Comparison of ENCODE assay signal across 8 cellular contexts in genomic region chr20:63520939-63521601, GRCh38. TPM values are rescaled to one million over a fixed set of nuclear protein-coding genes. Genes with fewer than 3 reads are reported as not detected.
DNase-seq lines count a peak whose midpoint lies in the region; ATAC-seq, FAIRE-seq and TF ChIP-seq lines count a peak whose summit lies in the region.

No MANE protein-coding gene starts in this region.

- H3K4me1 ChIP-seq in HepG2 (ENCODE audit: insufficient read depth, low read length), result peaks cover 11% of the 10 kb centered on the region

- H2AFZ ChIP-seq in HepG2 (ENCODE audit: low read length), result no peak overlapping the region

- ATAC-seq in HepG2, result peak; percentile 15

- TF ChIP-seq EP300 in HepG2 (IDR thresholded peaks at IDR 0.05; ENCODE audit: low read depth in 2 of 2, low read length in 2 of 2), result no peak
- no peak for TF ChIP-seq EP300 in HepG2 (CRISPR knock-in tag; IDR thresholded peaks at IDR 0.05; ENCODE audit: borderline replicate concordance)

- TF ChIP-seq RAD21 in HepG2 (CRISPR knock-in tag; IDR thresholded peaks at IDR 0.05), result peak; percentile 9; the same call in 1 of the 2 replicates

- FAIRE-seq in HepG2 (lab: Jason Lieb, UNC), result no peak

- TF ChIP-seq CTCF in GM12875 (IDR thresholded peaks at IDR 0.05; ENCODE audit: borderline replicate concordance, insufficient read depth, low read depth, low read length) (0 out of 2 replicates have a peak, but pooled peaks have one; percentile 24), HFF-Myc (IDR thresholded peaks at IDR 0.05; ENCODE audit: low read depth, low read length, missing control alignments) (no peak), HepG2 (CRISPR knock-in tag; IDR thresholded peaks at IDR 0.05) (no peak; the same call in 1 of the 2 replicates)

- peak overlapping the region; percentile 40; the same call in 1 of the 2 replicates for H3K9ac ChIP-seq in HepG2 (ENCODE audit: insufficient read depth, low read depth, low read length)

- 0 out of 4 replicates have a peak, but pooled peaks of 1 of the 2 experiments have one; percentile 14 for TF ChIP-seq POLR2A in HepG2 (IDR thresholded peaks at IDR 0.05; ENCODE audit: insufficient read depth in 1 of 2, low read depth in 2 of 2, low read length in 2 of 2)

- BruUV-seq in HepG2 (replicated peaks; lab: Mats Ljungman, UMichigan), result TSS peak; percentile 67

- CTCF ChIA-PET in HepG2 (lab: Yijun Ruan, JAX; ENCODE audit: low intra/inter-chr PET ratio, low total read pairs), result no interaction called here

- H3K4me3 ChIP-seq in GM12875 (ENCODE audit: low read depth, low read length), result peak overlapping the region; percentile 83
- peak overlapping the region; percentile 70 for H3K4me3 ChIP-seq in HFF-Myc (replicated peaks; ENCODE audit: low read depth, low read length)
- H3K4me3 ChIP-seq in HepG2 (replicated peaks in 1 of 3; ENCODE audit: insufficient read depth in 1 of 3, low read depth in 2 of 3, low read length in 3 of 3), result peak overlapping the region; percentile 35 to 66 (median 66); a peak in 4 of 6 replicates

- H3K9me3 ChIP-seq in HepG2 (ENCODE audit: low read length), result no peaks in the 10 kb centered on the region

- H3K4me2 ChIP-seq in HepG2 (ENCODE audit: low read depth, low read length), result peak overlapping the region; percentile 38

- DNase-seq in HFF-Myc (ENCODE audit: extremely low read depth, low read depth) (no peak), NCI-H1092 treated with DMSO at 0.1 percent for 48 hours (lab: John Stamatoyannopoulos, UW) (peak; percentile 38), dermis blood vessel endothelial cell (peak; percentile 57), HepG2 (ENCODE audit: low spot score) (peak; percentile 40), SKM-1 treated with dmso at 0.1 percent for 144 hours (lab: John Stamatoyannopoulos, UW; ENCODE audit: unreplicated experiment) (no peak)
- peak; percentile 80 for DNase-seq in activated CD4-positive, alpha-beta T cell treated with anti-CD3 and anti-CD28 coated beads for 48 hours
- peak; percentile 62 to 64 for DNase-seq in stimulated activated CD4-positive, alpha-beta T cell treated with anti-CD3 and anti-CD28 coated beads, Interleukin-2, amount 100 ng/mL, for 48 hours

- H4K20me1 ChIP-seq in HepG2 (ENCODE audit: insufficient read depth, low read length), result peaks cover 2% of the 10 kb centered on the region; the same call in 1 of the 2 replicates

- H3K36me3 ChIP-seq in HepG2 (replicated peaks in 1 of 2; ENCODE audit: control insufficient read depth in 1 of 2, insufficient read depth in 2 of 2, low read length in 2 of 2), result no peaks in the 10 kb centered on the region

- H3K79me2 ChIP-seq in HepG2 (ENCODE audit: insufficient read depth, low read length), result no peaks in the 10 kb centered on the region

- 69% methylated on average over 59 of the region's 67 CpGs for WGBS in HepG2 (ENCODE audit: low lambda C conversion rate)

- POLR2A ChIA-PET in HepG2 (lab: Yijun Ruan, JAX), result interaction anchor here (1.1 to 2.1 kb wide), 5 partner anchors 14 to 106 kb away, joined by 3 to 11 read pairs (median 8); partner anchors contain the start of genes GMEB2, HELZ2 and PTK6

- no peak overlapping the region for H3K27ac ChIP-seq in HepG2 (ENCODE audit: extremely low read length, insufficient read depth, low read length)

- H3K27me3 ChIP-seq in HepG2 (ENCODE audit: control insufficient read depth in 1 of 2, insufficient read depth in 2 of 2, low read length in 2 of 2), result peaks cover 24 to 46% of the 10 kb centered on the region in 2 experiments

- in situ Hi-C loops in HepG2 (cut with HindIII; ENCODE audit: extremely low pct_ligation_motif_present, low pct_unique_long_range_greater_than_20kb), result no loop called here

- intact Hi-C loops in HepG2 (cut with micrococcal nuclease; ENCODE audit: unreplicated experiment), result no loop called here

RNA-seq across cellular contexts. Expression of gene PPDPF, which starts 0.5 kb away (rescaled TPM):
- total RNA-seq in dermis blood vessel endothelial cell, result 19.9 and 37.3 TPM in 2 replicates
- 6.0 and 7.0 TPM in 2 replicates for total RNA-seq in HepG2 (2016; rRNA removed; fragmentation: Illumina TruSeq; extraction: Trizol)
- total RNA-seq in HepG2 (2016; cell fraction: cytosol; rRNA removed; fragmentation: Illumina TruSeq; extraction: Trizol; ENCODE audit: low read depth), result 21.9 and 23.8 TPM in 2 replicates
- total RNA-seq in HepG2 (2016; cell fraction: insoluble cytoplasmic fraction; rRNA removed; fragmentation: Illumina TruSeq; extraction: Trizol), result 4.3 and 5.4 TPM in 2 replicates
- 16.4 and 22.5 TPM in 2 replicates for total RNA-seq in HepG2 (2016; cell fraction: membrane; rRNA removed; fragmentation: Illumina TruSeq; extraction: Trizol)
- 5.4 and 6.2 TPM in 2 replicates for total RNA-seq in HepG2 (2016; cell fraction: nucleus; rRNA removed; fragmentation: Illumina TruSeq; extraction: Trizol)
- 1.8 and 2.2 TPM in 2 replicates for polyA plus RNA-seq in HepG2 (2011; rRNA removed)
- polyA plus RNA-seq in HepG2 (2011; cell fraction: cytosol; rRNA removed), result 2.4 and 6.2 TPM in 2 replicates
- 6.3 and 9.5 TPM in 2 replicates for polyA plus RNA-seq in HepG2 (2011; cell fraction: nucleus; rRNA removed)
- polyA plus RNA-seq in HepG2 (2012), result 12.0 and 18.6 TPM in 2 replicates
- 606 and 718 TPM in 2 replicates for polyA plus RNA-seq in HepG2 (2016; cell fraction: cytosol; fragmentation: Illumina TruSeq; extraction: Trizol; ENCODE audit: low read depth)
- 42.4 and 57.7 TPM in 2 replicates for polyA plus RNA-seq in HepG2 (2016; cell fraction: insoluble cytoplasmic fraction; fragmentation: Illumina TruSeq; extraction: Trizol; ENCODE audit: low read depth)
- polyA plus RNA-seq in HepG2 (2016; cell fraction: membrane; fragmentation: Illumina TruSeq; extraction: Trizol; ENCODE audit: low read depth), result 288 and 295 TPM in 2 replicates
- polyA plus RNA-seq in HepG2 (2016; cell fraction: nucleus; fragmentation: Illumina TruSeq; extraction: Trizol; ENCODE audit: insufficient read depth, low read depth), result 40.1 and 40.2 TPM in 2 replicates
- polyA minus RNA-seq in HepG2 (2011; rRNA and poly(A)+ RNA removed; ENCODE audit: low replicate concordance), result 8.4 and 13.9 TPM in 2 replicates
- polyA minus RNA-seq in HepG2 (2011; cell fraction: cytosol; rRNA and poly(A)+ RNA removed), result 15.8 and 39.4 TPM in 2 replicates
- 4.5 and 4.8 TPM in 2 replicates for polyA minus RNA-seq in HepG2 (2011; cell fraction: nucleus; rRNA and poly(A)+ RNA removed)

RNA-seq across cellular contexts. Expression of gene PTK6, which starts 16.1 kb away (rescaled TPM):
- total RNA-seq in dermis blood vessel endothelial cell (under 0.01 and 0.05 TPM in 2 replicates), HepG2 (2016; rRNA removed; fragmentation: Illumina TruSeq; extraction: Trizol) (not detected in 2 replicates)
- total RNA-seq in HepG2 (2016; cell fraction: cytosol; rRNA removed; fragmentation: Illumina TruSeq; extraction: Trizol; ENCODE audit: low read depth), result not detected in 2 replicates
- not detected in 2 replicates for total RNA-seq in HepG2 (2016; cell fraction: insoluble cytoplasmic fraction; rRNA removed; fragmentation: Illumina TruSeq; extraction: Trizol)
- not detected in 2 replicates for total RNA-seq in HepG2 (2016; cell fraction: membrane; rRNA removed; fragmentation: Illumina TruSeq; extraction: Trizol)
- total RNA-seq in HepG2 (2016; cell fraction: nucleus; rRNA removed; fragmentation: Illumina TruSeq; extraction: Trizol), result not detected in 2 replicates
- polyA plus RNA-seq in HepG2 (2011; rRNA removed), result 0.07 and 0.08 TPM in 2 replicates
- polyA plus RNA-seq in HepG2 (2011; cell fraction: cytosol; rRNA removed), result 0.05 and 0.08 TPM in 2 replicates
- 0.27 and 0.42 TPM in 2 replicates for polyA plus RNA-seq in HepG2 (2011; cell fraction: nucleus; rRNA removed)
- 0.09 and 0.11 TPM in 2 replicates for polyA plus RNA-seq in HepG2 (2012)
- polyA plus RNA-seq in HepG2 (2016; cell fraction: cytosol; fragmentation: Illumina TruSeq; extraction: Trizol; ENCODE audit: low read depth), result not detected in 2 replicates
- not detected in 2 replicates for polyA plus RNA-seq in HepG2 (2016; cell fraction: insoluble cytoplasmic fraction; fragmentation: Illumina TruSeq; extraction: Trizol; ENCODE audit: low read depth)
- polyA plus RNA-seq in HepG2 (2016; cell fraction: membrane; fragmentation: Illumina TruSeq; extraction: Trizol; ENCODE audit: low read depth), result not detected in 2 replicates
- not detected in 2 replicates for polyA plus RNA-seq in HepG2 (2016; cell fraction: nucleus; fragmentation: Illumina TruSeq; extraction: Trizol; ENCODE audit: insufficient read depth, low read depth)
- polyA minus RNA-seq in HepG2 (2011; rRNA and poly(A)+ RNA removed; ENCODE audit: low replicate concordance), result 0.18 and 9.4 TPM in 2 replicates
- polyA minus RNA-seq in HepG2 (2011; cell fraction: cytosol; rRNA and poly(A)+ RNA removed), result not detected in 2 replicates
- polyA minus RNA-seq in HepG2 (2011; cell fraction: nucleus; rRNA and poly(A)+ RNA removed), result 0.12 and 0.13 TPM in 2 replicates

RNA-seq across cellular contexts. Expression of gene EEF1A2, which starts 22.2 kb away (rescaled TPM):
- total RNA-seq in dermis blood vessel endothelial cell, result 5.0 and 5.3 TPM in 2 replicates
- total RNA-seq in HepG2 (2016; rRNA removed; fragmentation: Illumina TruSeq; extraction: Trizol), result 0.36 and 0.44 TPM in 2 replicates
- 0.51 TPM in 1 of 2 replicates, not detected in the other for total RNA-seq in HepG2 (2016; cell fraction: cytosol; rRNA removed; fragmentation: Illumina TruSeq; extraction: Trizol; ENCODE audit: low read depth)
- total RNA-seq in HepG2 (2016; cell fraction: insoluble cytoplasmic fraction; rRNA removed; fragmentation: Illumina TruSeq; extraction: Trizol), result 0.18 and 0.37 TPM in 2 replicates
- total RNA-seq in HepG2 (2016; cell fraction: membrane; rRNA removed; fragmentation: Illumina TruSeq; extraction: Trizol), result 0.90 and 1.00 TPM in 2 replicates
- 0.22 and 0.47 TPM in 2 replicates for total RNA-seq in HepG2 (2016; cell fraction: nucleus; rRNA removed; fragmentation: Illumina TruSeq; extraction: Trizol)
- 0.87 and 1.8 TPM in 2 replicates for polyA plus RNA-seq in HepG2 (2011; rRNA removed)
- 1.6 and 1.7 TPM in 2 replicates for polyA plus RNA-seq in HepG2 (2011; cell fraction: cytosol; rRNA removed)
- polyA plus RNA-seq in HepG2 (2011; cell fraction: nucleus; rRNA removed), result 2.6 and 2.9 TPM in 2 replicates
- 1.0 and 4.0 TPM in 2 replicates for polyA plus RNA-seq in HepG2 (2012)
- polyA plus RNA-seq in HepG2 (2016; cell fraction: cytosol; fragmentation: Illumina TruSeq; extraction: Trizol; ENCODE audit: low read depth), result 0.58 and 0.81 TPM in 2 replicates
- polyA plus RNA-seq in HepG2 (2016; cell fraction: insoluble cytoplasmic fraction; fragmentation: Illumina TruSeq; extraction: Trizol; ENCODE audit: low read depth), result 0.54 and 1.5 TPM in 2 replicates
- polyA plus RNA-seq in HepG2 (2016; cell fraction: membrane; fragmentation: Illumina TruSeq; extraction: Trizol; ENCODE audit: low read depth), result 0.81 and 1.1 TPM in 2 replicates
- polyA plus RNA-seq in HepG2 (2016; cell fraction: nucleus; fragmentation: Illumina TruSeq; extraction: Trizol; ENCODE audit: insufficient read depth, low read depth), result 1.2 and 1.5 TPM in 2 replicates
- polyA minus RNA-seq in HepG2 (2011; rRNA and poly(A)+ RNA removed; ENCODE audit: low replicate concordance), result 1.4 and 21.5 TPM in 2 replicates
- polyA minus RNA-seq in HepG2 (2011; cell fraction: cytosol; rRNA and poly(A)+ RNA removed), result 1.1 and 3.3 TPM in 2 replicates
- 0.75 and 1.0 TPM in 2 replicates for polyA minus RNA-seq in HepG2 (2011; cell fraction: nucleus; rRNA and poly(A)+ RNA removed)

RNA-seq across cellular contexts. Expression of gene SRMS, which starts 26.5 kb away (rescaled TPM):
- not detected in 2 replicates for total RNA-seq in dermis blood vessel endothelial cell
- not detected in 2 replicates for total RNA-seq in HepG2 (2016; rRNA removed; fragmentation: Illumina TruSeq; extraction: Trizol)
- total RNA-seq in HepG2 (2016; cell fraction: cytosol; rRNA removed; fragmentation: Illumina TruSeq; extraction: Trizol; ENCODE audit: low read depth), result not detected in 2 replicates
- not detected in 2 replicates for total RNA-seq in HepG2 (2016; cell fraction: insoluble cytoplasmic fraction; rRNA removed; fragmentation: Illumina TruSeq; extraction: Trizol)
- not detected in 2 replicates for total RNA-seq in HepG2 (2016; cell fraction: membrane; rRNA removed; fragmentation: Illumina TruSeq; extraction: Trizol)
- total RNA-seq in HepG2 (2016; cell fraction: nucleus; rRNA removed; fragmentation: Illumina TruSeq; extraction: Trizol), result not detected in 2 replicates
- 0.09 TPM in 1 of 2 replicates, not detected in the other for polyA plus RNA-seq in HepG2 (2011; rRNA removed)
- polyA plus RNA-seq in HepG2 (2011; cell fraction: cytosol; rRNA removed), result not detected in 2 replicates
- 0.10 and 0.37 TPM in 2 replicates for polyA plus RNA-seq in HepG2 (2011; cell fraction: nucleus; rRNA removed)
- 0.17 TPM in 1 of 2 replicates, not detected in the other for polyA plus RNA-seq in HepG2 (2012)
- not detected in 2 replicates for polyA plus RNA-seq in HepG2 (2016; cell fraction: cytosol; fragmentation: Illumina TruSeq; extraction: Trizol; ENCODE audit: low read depth)
- polyA plus RNA-seq in HepG2 (2016; cell fraction: insoluble cytoplasmic fraction; fragmentation: Illumina TruSeq; extraction: Trizol; ENCODE audit: low read depth), result not detected in 2 replicates
- polyA plus RNA-seq in HepG2 (2016; cell fraction: membrane; fragmentation: Illumina TruSeq; extraction: Trizol; ENCODE audit: low read depth), result not detected in 2 replicates
- polyA plus RNA-seq in HepG2 (2016; cell fraction: nucleus; fragmentation: Illumina TruSeq; extraction: Trizol; ENCODE audit: insufficient read depth, low read depth), result not detected in 2 replicates
- 0.28 TPM in 1 of 2 replicates, not detected in the other for polyA minus RNA-seq in HepG2 (2011; rRNA and poly(A)+ RNA removed; ENCODE audit: low replicate concordance)
- not detected in 2 replicates for polyA minus RNA-seq in HepG2 (2011; cell fraction: cytosol; rRNA and poly(A)+ RNA removed)
- not detected in 2 replicates for polyA minus RNA-seq in HepG2 (2011; cell fraction: nucleus; rRNA and poly(A)+ RNA removed)

RNA-seq across cellular contexts. Expression of gene FNDC11, which starts 32.9 kb away (rescaled TPM):
- total RNA-seq in dermis blood vessel endothelial cell (1.2 and 2.4 TPM in 2 replicates), HepG2 (2016; rRNA removed; fragmentation: Illumina TruSeq; extraction: Trizol) (not detected in 2 replicates)
- total RNA-seq in HepG2 (2016; cell fraction: cytosol; rRNA removed; fragmentation: Illumina TruSeq; extraction: Trizol; ENCODE audit: low read depth), result not detected in 2 replicates
- total RNA-seq in HepG2 (2016; cell fraction: insoluble cytoplasmic fraction; rRNA removed; fragmentation: Illumina TruSeq; extraction: Trizol), result not detected in 2 replicates
- total RNA-seq in HepG2 (2016; cell fraction: membrane; rRNA removed; fragmentation: Illumina TruSeq; extraction: Trizol), result not detected in 2 replicates
- total RNA-seq in HepG2 (2016; cell fraction: nucleus; rRNA removed; fragmentation: Illumina TruSeq; extraction: Trizol), result not detected in 2 replicates
- polyA plus RNA-seq in HepG2 (2011; rRNA removed), result 0.07 and 0.13 TPM in 2 replicates
- polyA plus RNA-seq in HepG2 (2011; cell fraction: cytosol; rRNA removed), result 0.19 and 0.23 TPM in 2 replicates
- 0.45 and 0.48 TPM in 2 replicates for polyA plus RNA-seq in HepG2 (2011; cell fraction: nucleus; rRNA removed)
- polyA plus RNA-seq in HepG2 (2012), result 0.05 TPM in 1 of 2 replicates, not detected in the other
- polyA plus RNA-seq in HepG2 (2016; cell fraction: cytosol; fragmentation: Illumina TruSeq; extraction: Trizol; ENCODE audit: low read depth), result not detected in 2 replicates
- polyA plus RNA-seq in HepG2 (2016; cell fraction: insoluble cytoplasmic fraction; fragmentation: Illumina TruSeq; extraction: Trizol; ENCODE audit: low read depth), result not detected in 2 replicates
- polyA plus RNA-seq in HepG2 (2016; cell fraction: membrane; fragmentation: Illumina TruSeq; extraction: Trizol; ENCODE audit: low read depth), result not detected in 2 replicates
- not detected in 2 replicates for polyA plus RNA-seq in HepG2 (2016; cell fraction: nucleus; fragmentation: Illumina TruSeq; extraction: Trizol; ENCODE audit: insufficient read depth, low read depth)
- 0.10 and 0.84 TPM in 2 replicates for polyA minus RNA-seq in HepG2 (2011; rRNA and poly(A)+ RNA removed; ENCODE audit: low replicate concordance)
- not detected in 2 replicates for polyA minus RNA-seq in HepG2 (2011; cell fraction: cytosol; rRNA and poly(A)+ RNA removed)
- not detected in 2 replicates for polyA minus RNA-seq in HepG2 (2011; cell fraction: nucleus; rRNA and poly(A)+ RNA removed)

Comparison
In these comparisons a context has a peak if more than half of its experiments do, and no peak if none do; other contexts are left out.
1. DNase-seq: peak in NCI-H1092 treated with DMSO at 0.1 percent for 48 hours (single experiment), activated CD4-positive, alpha-beta T cell treated with anti-CD3 and anti-CD28 coated beads for 48 hours (single experiment), dermis blood vessel endothelial cell (single experiment), HepG2 (single experiment) and stimulated activated CD4-positive, alpha-beta T cell treated with anti-CD3 and anti-CD28 coated beads, Interleukin-2, amount 100 ng/mL, for 48 hours (2 of 2); none in HFF-Myc (single experiment) and SKM-1 treated with dmso at 0.1 percent for 144 hours (single experiment).
2. Peak in every context shown above with its lines, with median percentiles within 50 percentile points of each other: H3K4me3 ChIP-seq.